1 cellular context compared by ENCODE assay signal in genomic region chr2:64023485-64024258, GRCh38.
A peak's percentile ranks its signal among the peaks of the same experiment; 100 is the strongest.
TF ChIP-seq lines count a peak whose summit lies in the region.

No MANE protein-coding gene starts in this region.

TF ChIP-seq in HepG2, 621 proteins besides CTCF, POLR2A, EP300 and RAD21 (continued from another document and continues in another):
- TF ChIP-seq ZNF609 (CRISPR knock-in tag; IDR thresholded peaks at IDR 0.05; ENCODE audit: borderline replicate concordance) = no peak; the same call in none of the 2 replicates
- no peak for TF ChIP-seq MNT (IDR thresholded peaks at IDR 0.05)
- no peak for TF ChIP-seq ZNF282 (IDR thresholded peaks at IDR 0.05; ENCODE audit: partially characterized antibody)
- no peak for TF ChIP-seq ZNF274 (CRISPR knock-in tag; IDR thresholded peaks at IDR 0.05)
- TF ChIP-seq ZNF710 (CRISPR knock-in tag; IDR thresholded peaks at IDR 0.05; ENCODE audit: borderline replicate concordance) = 0 out of 2 replicates have a peak, but pooled peaks have one; percentile 16
- TF ChIP-seq ZNF17 (CRISPR knock-in tag; IDR thresholded peaks at IDR 0.05) = no peak
- TF ChIP-seq KLF9 (CRISPR knock-in tag; IDR thresholded peaks at IDR 0.05; ENCODE audit: low read depth) = no peak
- no peak for TF ChIP-seq ZNF557 (CRISPR knock-in tag; IDR thresholded peaks at IDR 0.05)
- peak; percentile 53; the same call in 1 of the 2 replicates for TF ChIP-seq ZNF605 (CRISPR knock-in tag; IDR thresholded peaks at IDR 0.05)
- no peak for TF ChIP-seq SRSF9 (IDR thresholded peaks at IDR 0.05; ENCODE audit: borderline replicate concordance, insufficient read depth, low read depth, low read length, poor library complexity, severe bottlenecking)
- no peak; the same call in 1 of the 2 replicates for TF ChIP-seq ATF1 (CRISPR knock-in tag; IDR thresholded peaks at IDR 0.05)
- no peak for TF ChIP-seq CAMTA2 (CRISPR knock-in tag; IDR thresholded peaks at IDR 0.05; ENCODE audit: borderline replicate concordance)
- TF ChIP-seq FOXA3 (CRISPR knock-in tag; IDR thresholded peaks at IDR 0.05) = no peak
- peak; percentile 18; the same call in 1 of the 2 replicates for TF ChIP-seq ESRRA (CRISPR knock-in tag; IDR thresholded peaks at IDR 0.05; ENCODE audit: low read depth)
- TF ChIP-seq ATF4 (CRISPR knock-in tag; IDR thresholded peaks at IDR 0.05) = no peak
- TF ChIP-seq KMT2B (CRISPR knock-in tag; IDR thresholded peaks at IDR 0.05) = no peak
- no peak for TF ChIP-seq KDM4B (CRISPR knock-in tag; IDR thresholded peaks at IDR 0.05)
- TF ChIP-seq HHEX (CRISPR knock-in tag; IDR thresholded peaks at IDR 0.05) = peak; percentile 53
- TF ChIP-seq ZFP36L2 (CRISPR knock-in tag; IDR thresholded peaks at IDR 0.05) = no peak
- TF ChIP-seq ZBTB26 (CRISPR knock-in tag; IDR thresholded peaks at IDR 0.05; ENCODE audit: borderline replicate concordance) = no peak
- no peak for TF ChIP-seq ZNF589 (CRISPR knock-in tag; conservative IDR thresholded peaks at IDR 0.05)
- TF ChIP-seq CERS6 (CRISPR knock-in tag; IDR thresholded peaks at IDR 0.05) = no peak
- TF ChIP-seq ZFAT (CRISPR knock-in tag; conservative IDR thresholded peaks at IDR 0.05) = no peak
- TF ChIP-seq MEIS2 (CRISPR knock-in tag; IDR thresholded peaks at IDR 0.05) = no peak
- TF ChIP-seq AGO1 (IDR thresholded peaks at IDR 0.05; ENCODE audit: low read depth, low read length, poor library complexity, severe bottlenecking) = no peak
- TF ChIP-seq MXD1 (CRISPR knock-in tag; IDR thresholded peaks at IDR 0.05) = no peak
- TF ChIP-seq SMC3 (IDR thresholded peaks at IDR 0.05; ENCODE audit: low read length) = 0 out of 2 replicates have a peak, but pooled peaks have one; percentile 8
- no peak for TF ChIP-seq CBX5 (CRISPR knock-in tag; IDR thresholded peaks at IDR 0.05; ENCODE audit: borderline replicate concordance)
- no peak for TF ChIP-seq NRL (CRISPR knock-in tag; IDR thresholded peaks at IDR 0.05; ENCODE audit: borderline replicate concordance)
- no peak for TF ChIP-seq SALL2 (CRISPR knock-in tag; IDR thresholded peaks at IDR 0.05)
- no peak for TF ChIP-seq ADNP (CRISPR knock-in tag; IDR thresholded peaks at IDR 0.05)
- no peak for TF ChIP-seq PAF1 (CRISPR knock-in tag; IDR thresholded peaks at IDR 0.05)
- no peak for TF ChIP-seq NFYC (CRISPR knock-in tag; IDR thresholded peaks at IDR 0.05)
- TF ChIP-seq ZNF607 (CRISPR knock-in tag; IDR thresholded peaks at IDR 0.05; ENCODE audit: borderline replicate concordance) = no peak; the same call in 1 of the 2 replicates
- no peak for TF ChIP-seq ZNF275 (CRISPR knock-in tag; IDR thresholded peaks at IDR 0.05; ENCODE audit: borderline replicate concordance)
- TF ChIP-seq HDAC6 (IDR thresholded peaks at IDR 0.05; ENCODE audit: low read depth, low read length) = no peak
- 0 out of 2 replicates have a peak, but pooled peaks have one; percentile 5 for TF ChIP-seq ZFP36L1 (CRISPR knock-in tag; IDR thresholded peaks at IDR 0.05)
- TF ChIP-seq TBX2 (CRISPR knock-in tag; IDR thresholded peaks at IDR 0.05; ENCODE audit: borderline replicate concordance) = peak; percentile 85; the same call in 1 of the 2 replicates
- no peak for TF ChIP-seq THYN1 (CRISPR knock-in tag; IDR thresholded peaks at IDR 0.05; ENCODE audit: borderline replicate concordance, low read depth)
- no peak for TF ChIP-seq TFDP1 (CRISPR knock-in tag; IDR thresholded peaks at IDR 0.05; ENCODE audit: borderline replicate concordance)
- no peak for TF ChIP-seq PBX3 (CRISPR knock-in tag; IDR thresholded peaks at IDR 0.05; ENCODE audit: borderline replicate concordance)
- TF ChIP-seq IKZF1 (IDR thresholded peaks at IDR 0.05) = no peak
- TF ChIP-seq ZNF510 (CRISPR knock-in tag; IDR thresholded peaks at IDR 0.05; ENCODE audit: low read depth) = no peak
- TF ChIP-seq NFATC3 (CRISPR knock-in tag; IDR thresholded peaks at IDR 0.05) = no peak
- TF ChIP-seq TGIF2 (CRISPR knock-in tag; IDR thresholded peaks at IDR 0.05) = no peak
- no peak for TF ChIP-seq ZNF20 (CRISPR knock-in tag; IDR thresholded peaks at IDR 0.05)
- no peak for TF ChIP-seq ZNF234 (CRISPR knock-in tag; conservative IDR thresholded peaks at IDR 0.05)
- no peak for TF ChIP-seq SETDB1 (CRISPR knock-in tag; IDR thresholded peaks at IDR 0.05; ENCODE audit: borderline replicate concordance)
- no peak for TF ChIP-seq CEBPB (IDR thresholded peaks at IDR 0.05; ENCODE audit: borderline replicate concordance, low read depth, low read length)
- TF ChIP-seq MEIS1 (CRISPR knock-in tag; IDR thresholded peaks at IDR 0.05; ENCODE audit: borderline replicate concordance) = peak; percentile 72; the same call in 1 of the 2 replicates
- no peak for TF ChIP-seq RBFOX2 (IDR thresholded peaks at IDR 0.05; ENCODE audit: low read depth, low read length)
- no peak for TF ChIP-seq ZNF329 (CRISPR knock-in tag; IDR thresholded peaks at IDR 0.05; ENCODE audit: low read depth)
- TF ChIP-seq NCOA2 (CRISPR knock-in tag; IDR thresholded peaks at IDR 0.05) = no peak; the same call in 1 of the 2 replicates
- no peak for TF ChIP-seq MAF1 (CRISPR knock-in tag; IDR thresholded peaks at IDR 0.05; ENCODE audit: borderline replicate concordance)
- TF ChIP-seq ZNF747 (CRISPR knock-in tag; IDR thresholded peaks at IDR 0.05; ENCODE audit: borderline replicate concordance) = no peak
- no peak for TF ChIP-seq NCOR1 (IDR thresholded peaks at IDR 0.05; ENCODE audit: borderline replicate concordance, low read length)
- TF ChIP-seq KLF6 (CRISPR knock-in tag; IDR thresholded peaks at IDR 0.05) = no peak
- TF ChIP-seq ZNF446 (CRISPR knock-in tag; IDR thresholded peaks at IDR 0.05) = no peak
- TF ChIP-seq ATM (IDR thresholded peaks at IDR 0.05; ENCODE audit: borderline replicate concordance) = no peak
- TF ChIP-seq SATB2 (CRISPR knock-in tag; IDR thresholded peaks at IDR 0.05) = no peak
- no peak for TF ChIP-seq ZNF678 (CRISPR knock-in tag; IDR thresholded peaks at IDR 0.05)
